In genomic region chr3:32484437-32484836, GRCh38 we compare ENCODE assay signal across 13 cellular contexts. TPM values are rescaled to one million over a fixed set of nuclear protein-coding genes. Genes with fewer than 3 reads are reported as not detected.
DNase-seq lines count a peak whose midpoint lies in the region; ATAC-seq and TF ChIP-seq lines count a peak whose summit lies in the region.
"Had no signal": no experiment of that assay in that cellular context is flagged by ENCODE, and none has a peak within 500 bp of the region (broad histone marks: within the 10 kb centered on the region; RNA-seq: fewer than 3 reads in every experiment).

No MANE protein-coding gene starts in this region.

- H3K27me3 ChIP-seq in OCI-LY3 (ENCODE audit: low read depth, low read length) (no peaks in the 10 kb centered on the region), duodenal mucosa (ENCODE audit: control insufficient read depth in 1 of 2, insufficient read depth in 2 of 2, low read length in 2 of 2) (no peaks in the 10 kb centered on the region), upper lobe of right lung (no peaks in the 10 kb centered on the region)
- H3K27me3 ChIP-seq: body of pancreas, gastrocnemius medialis had no signal

- H2AFZ ChIP-seq in OCI-LY3 (ENCODE audit: low read depth, low read length): peak overlapping the region; percentile 74

- H3K9me3 ChIP-seq in OCI-LY3 (ENCODE audit: insufficient read depth, low read length) (no peaks in the 10 kb centered on the region), duodenal mucosa (ENCODE audit: control insufficient read depth in 1 of 2, low read length in 2 of 2) (no peaks in the 10 kb centered on the region), upper lobe of right lung (no peaks in the 10 kb centered on the region)
- H3K9me3 ChIP-seq: body of pancreas, gastrocnemius medialis had no signal

- H3K4me1 ChIP-seq in OCI-LY3 (ENCODE audit: low read length) (peaks cover 15% of the 10 kb centered on the region), duodenal mucosa (ENCODE audit: control insufficient read depth in 1 of 2, insufficient read depth in 2 of 2, low read length in 2 of 2) (no peaks in the 10 kb centered on the region), upper lobe of right lung (no peaks in the 10 kb centered on the region)
- H3K4me1 ChIP-seq: body of pancreas, gastrocnemius medialis had no signal

- TF ChIP-seq CTCF in OCI-LY3 (IDR thresholded peaks at IDR 0.05; ENCODE audit: low read depth, low read length): no peak
- no peak for TF ChIP-seq CTCF in upper lobe of right lung (IDR thresholded peaks at IDR 0.05)

- peak overlapping the region; percentile 80 for H3K4me2 ChIP-seq in OCI-LY3 (ENCODE audit: low read length)

- no peaks in the 10 kb centered on the region for H3K79me2 ChIP-seq in OCI-LY3 (ENCODE audit: low read length)

- ATAC-seq in GM21717 (IDR thresholded peaks at IDR 0.05; ENCODE audit: unreplicated experiment) (peak; percentile 61), upper lobe of right lung (peak; percentile 74), GM21381 (IDR thresholded peaks at IDR 0.05; ENCODE audit: unreplicated experiment) (no peak)
- ATAC-seq: activated CD4-positive, alpha-beta T cell treated with anti-CD3 and anti-CD28 coated beads for 36 hours; body of pancreas; gastrocnemius medialis; sciatic nerve had no signal

- intact Hi-C loops in upper lobe of right lung (cut with DNase I): no loop called here

- H4K20me1 ChIP-seq in OCI-LY3 (ENCODE audit: insufficient read depth, low read length): no peaks in the 10 kb centered on the region

- peak overlapping the region; percentile 44; the same call in 1 of the 2 replicates for H3K9ac ChIP-seq in OCI-LY3 (ENCODE audit: low read length)
- H3K9ac ChIP-seq in duodenal mucosa (ENCODE audit: low read depth in 1 of 2, low read length in 2 of 2): no peak overlapping the region

- peak overlapping the region; percentile 67 for H3K4me3 ChIP-seq in OCI-LY3 (ENCODE audit: low read length)
- H3K4me3 ChIP-seq in duodenal mucosa (ENCODE audit: low read depth in 1 of 2, low read length in 2 of 2): no peak overlapping the region
- no peak overlapping the region for H3K4me3 ChIP-seq in upper lobe of right lung
- H3K4me3 ChIP-seq: body of pancreas, gastrocnemius medialis had no signal

- H3K27ac ChIP-seq in OCI-LY3 (ENCODE audit: low read length) (peak overlapping the region; percentile 51), duodenal mucosa (ENCODE audit: low read depth, low read length) (peak overlapping the region; percentile 25), upper lobe of right lung (peak overlapping the region; percentile 39)
- H3K27ac ChIP-seq: gastrocnemius medialis had no signal

- DNase-seq in upper lobe of right lung (no peak), NCI-H1930 (lab: John Stamatoyannopoulos, UW) (no peak), NCI-H345 (lab: John Stamatoyannopoulos, UW) (no peak)
- DNase-seq: activated CD4-positive, alpha-beta T cell treated with anti-CD3 and anti-CD28 coated beads for 36 hours; gastrocnemius medialis; KG1; SW 1271 had no signal

- peaks cover 21% of the 10 kb centered on the region for H3K36me3 ChIP-seq in OCI-LY3 (replicated peaks; ENCODE audit: low read depth, low read length)
- peaks cover 0 to 26% of the 10 kb centered on the region in 2 donors for H3K36me3 ChIP-seq in duodenal mucosa (ENCODE audit: control insufficient read depth in 1 of 2, insufficient read depth in 2 of 2, low read length in 2 of 2)
- peaks cover 48% of the 10 kb centered on the region for H3K36me3 ChIP-seq in upper lobe of right lung

RNA-seq across cellular contexts. Expression of gene CMTM6, which starts 18.2 kb away (rescaled TPM):
- total RNA-seq in upper lobe of right lung: 58.9 TPM
